Comparison of ENCODE assay signal across 12 cellular contexts in genomic region chr11:123187670-123188507, GRCh38. TPM values are rescaled to one million over a fixed set of nuclear protein-coding genes. Genes with fewer than 3 reads are reported as not detected.
DNase-seq lines count a peak whose midpoint lies in the region; ATAC-seq and TF ChIP-seq lines count a peak whose summit lies in the region.
"Had no signal": no experiment of that assay in that cellular context is flagged by ENCODE, and none has a peak within 500 bp of the region (broad histone marks: within the 10 kb centered on the region; RNA-seq: fewer than 3 reads in every experiment).

No MANE protein-coding gene starts in this region.

- POLR2A ChIA-PET in RWPE1 (lab: Yijun Ruan, JAX; ENCODE audit: low non-redundant PET) = no interaction called here
- POLR2A ChIA-PET in CD4-positive, alpha-beta memory T cell (lab: Charles Lee; ENCODE audit: partially characterized antibody) = no interaction called here

- H3K9me3 ChIP-seq in CD4-positive, alpha-beta memory T cell (ENCODE audit: control insufficient read depth in 1 of 2, low read length in 2 of 2) = no peaks in the 10 kb centered on the region
- H3K9me3 ChIP-seq: gastrocnemius medialis, pancreas had no signal

- peak; percentile 64 for DNase-seq in EL
- no peak for DNase-seq in RWPE1 (ENCODE audit: low spot score)
- peak; percentile 61 for DNase-seq in fibroblast of peridontal ligament (ENCODE audit: extremely low read depth)
- no peak for DNase-seq in osteocyte (ENCODE audit: extremely low spot score, unreplicated experiment)
- DNase-seq in CD4-positive, alpha-beta memory T cell = no peak
- DNase-seq: gastrocnemius medialis, pancreas, SHP77 treated with DMSO at 0.1 percent for 48 hours had no signal

- no peak for ATAC-seq in GM19324 (IDR thresholded peaks at IDR 0.05; ENCODE audit: low FRiP score, unreplicated experiment)
- no peak for ATAC-seq in GM18858 (IDR thresholded peaks at IDR 0.05; ENCODE audit: unreplicated experiment)
- ATAC-seq in HG02623 (IDR thresholded peaks at IDR 0.05; ENCODE audit: unreplicated experiment) = no peak
- ATAC-seq: stimulated activated effector memory CD8-positive, alpha-beta T cell treated with anti-CD3 and anti-CD28 coated beads, Interleukin-12 subunit alpha, Interleukin-12 subunit beta, amount 100 ng/mL, for 72 hours had no signal

- no peaks in the 10 kb centered on the region for H3K27me3 ChIP-seq in CD4-positive, alpha-beta memory T cell (ENCODE audit: insufficient read depth, low read length)
- H3K27me3 ChIP-seq: pancreas had no signal

- no peaks in the 10 kb centered on the region for H3K36me3 Mint-ChIP-seq in osteocyte (ENCODE audit: unreplicated experiment)
- no peaks in the 10 kb centered on the region for H3K36me3 Mint-ChIP-seq in CD4-positive, alpha-beta memory T cell
- H3K36me3 Mint-ChIP-seq: stimulated activated effector memory CD8-positive, alpha-beta T cell treated with anti-CD3 and anti-CD28 coated beads, Interleukin-12 subunit alpha, Interleukin-12 subunit beta, amount 100 ng/mL, for 72 hours had no signal

- no peaks in the 10 kb centered on the region for H3K27me3 Mint-ChIP-seq in osteocyte (ENCODE audit: unreplicated experiment)
- H3K27me3 Mint-ChIP-seq in CD4-positive, alpha-beta memory T cell = peaks cover 45 to 51% of the 10 kb centered on the region in 2 donors

- H3K4me1 ChIP-seq in CD4-positive, alpha-beta memory T cell (ENCODE audit: insufficient read depth, low read length) = peaks cover 7% of the 10 kb centered on the region
- H3K4me1 ChIP-seq: gastrocnemius medialis, pancreas had no signal

- TF ChIP-seq CTCF in RWPE1 (conservative IDR thresholded peaks at IDR 0.05; ENCODE audit: low read depth) (no peak), osteocyte (IDR thresholded peaks at IDR 0.05) (no peak)

- H3K27ac Mint-ChIP-seq in osteocyte (ENCODE audit: unreplicated experiment) = peak overlapping the region; percentile 92
- no peak overlapping the region for H3K27ac Mint-ChIP-seq in CD4-positive, alpha-beta memory T cell
- H3K27ac Mint-ChIP-seq: stimulated activated effector memory CD8-positive, alpha-beta T cell treated with anti-CD3 and anti-CD28 coated beads, Interleukin-12 subunit alpha, Interleukin-12 subunit beta, amount 100 ng/mL, for 72 hours had no signal

- intact Hi-C loops in CD4-positive, alpha-beta memory T cell (cut with micrococcal nuclease) = no loop called here

- peak overlapping the region; percentile 8 for H3K27ac ChIP-seq in RWPE1
- H3K27ac ChIP-seq in CD4-positive, alpha-beta memory T cell (ENCODE audit: low read depth, low read length) = no peak overlapping the region
- H3K27ac ChIP-seq: pancreas had no signal

- no peak overlapping the region for H3K4me3 ChIP-seq in CD4-positive, alpha-beta memory T cell (ENCODE audit: low read length in 2 of 2)
- H3K4me3 ChIP-seq: gastrocnemius medialis, pancreas had no signal

- CTCF ChIA-PET in RWPE1 (lab: Yijun Ruan, JAX) = no interaction called here
- CTCF ChIA-PET in CD4-positive, alpha-beta memory T cell (lab: Charles Lee; ENCODE audit: partially characterized antibody) = no interaction called here

- peaks cover 44% of the 10 kb centered on the region for H3K4me1 Mint-ChIP-seq in osteocyte (ENCODE audit: unreplicated experiment)
- H3K4me1 Mint-ChIP-seq in CD4-positive, alpha-beta memory T cell = peaks cover 9 to 11% (median 10%) of the 10 kb centered on the region in 4 donors

- peak overlapping the region; percentile 70 for H3K4me3 Mint-ChIP-seq in osteocyte (ENCODE audit: unreplicated experiment)
- no peak overlapping the region for H3K4me3 Mint-ChIP-seq in CD4-positive, alpha-beta memory T cell
- H3K4me3 Mint-ChIP-seq: stimulated activated effector memory CD8-positive, alpha-beta T cell treated with anti-CD3 and anti-CD28 coated beads, Interleukin-12 subunit alpha, Interleukin-12 subunit beta, amount 100 ng/mL, for 72 hours had no signal

- H3K9me3 Mint-ChIP-seq in osteocyte (ENCODE audit: unreplicated experiment) = no peaks in the 10 kb centered on the region
- H3K9me3 Mint-ChIP-seq in CD4-positive, alpha-beta memory T cell = no peaks in the 10 kb centered on the region
- H3K9me3 Mint-ChIP-seq: stimulated activated effector memory CD8-positive, alpha-beta T cell treated with anti-CD3 and anti-CD28 coated beads, Interleukin-12 subunit alpha, Interleukin-12 subunit beta, amount 100 ng/mL, for 72 hours had no signal

- no peaks in the 10 kb centered on the region for H3K36me3 ChIP-seq in CD4-positive, alpha-beta memory T cell (ENCODE audit: insufficient read depth, low read length)
- H3K36me3 ChIP-seq: gastrocnemius medialis, pancreas had no signal

RNA-seq across cellular contexts. Expression of gene CLMP, which starts 7.2 kb away (rescaled TPM):
- 22.7 and 24.8 TPM in 2 replicates for total RNA-seq in osteocyte
- under 1 TPM; 0.50 to 0.55 TPM for total RNA-seq in CD4-positive, alpha-beta memory T cell
- polyA plus RNA-seq in CD4-positive, alpha-beta memory T cell = under 1 TPM; 0.41 to 0.97 TPM

Comparison
In these comparisons a context has a peak if more than half of its experiments do, and no peak if none do; other contexts are left out.
1. DNase-seq: peak in EL (single experiment) and fibroblast of peridontal ligament (single experiment); none in RWPE1 (single experiment), osteocyte (single experiment) and CD4-positive, alpha-beta memory T cell (0 of 5).
2. RNA of gene CLMP, which starts 7.2 kb away (total RNA-seq): 22.7 to 24.8 TPM in osteocyte; 0.50 to 0.55 TPM in CD4-positive, alpha-beta memory T cell; every median in the first group is over 10 times any median in the second.